1 cellular context compared by ENCODE assay signal in genomic region chr17:7004398-7005253, GRCh38.
TF ChIP-seq lines count a peak whose summit lies in the region.

No MANE protein-coding gene starts in this region.

TF ChIP-seq in GM12878, 131 proteins besides CTCF, POLR2A, EP300 and RAD21:
- TF ChIP-seq HDGF (IDR thresholded peaks at IDR 0.05) (peak; percentile 70), JUNB (IDR thresholded peaks at IDR 0.05) (no peak), GATAD2B (conservative IDR thresholded peaks at IDR 0.05; ENCODE audit: low read depth) (no peak), HDAC6 (IDR thresholded peaks at IDR 0.05; ENCODE audit: unreplicated experiment) (no peak), POLR2AphosphoS2 (IDR thresholded peaks at IDR 0.05; ENCODE audit: low read depth, low read length) (no peak), YY1 (IDR thresholded peaks at IDR 0.05; ENCODE audit: low read depth, low read length) (0 out of 2 replicates have a peak, but pooled peaks have one; percentile 10), SMC3 (IDR thresholded peaks at IDR 0.05; ENCODE audit: borderline replicate concordance, low read length) (peak; percentile 71; the same call in 1 of the 2 replicates), MTA3 (IDR thresholded peaks at IDR 0.05; ENCODE audit: borderline replicate concordance, low read length) (no peak), USF1 (IDR thresholded peaks at IDR 0.05; ENCODE audit: borderline replicate concordance, extremely low read length, insufficient read depth, low read depth, low read length) (no peak), SIX5 (IDR thresholded peaks at IDR 0.05; ENCODE audit: low read depth, low read length, severe bottlenecking) (no peak), MLLT1 (IDR thresholded peaks at IDR 0.05) (no peak), KAT2A (conservative IDR thresholded peaks at IDR 0.05; ENCODE audit: control insufficient read depth, low read depth, low read length) (no peak), TAF1 (IDR thresholded peaks at IDR 0.05; ENCODE audit: borderline replicate concordance, low read depth, low read length) (no peak), PKNOX1 (IDR thresholded peaks at IDR 0.05) (0 out of 2 replicates have a peak, but pooled peaks have one; percentile 15), RAD51 (IDR thresholded peaks at IDR 0.05) (no peak), CBFB (IDR thresholded peaks at IDR 0.05; ENCODE audit: low read depth) (0 out of 2 replicates have a peak, but pooled peaks have one; percentile 37), ZNF207 (IDR thresholded peaks at IDR 0.05; ENCODE audit: borderline replicate concordance) (0 out of 2 replicates have a peak, but pooled peaks have one; percentile 40), RB1 (IDR thresholded peaks at IDR 0.05; ENCODE audit: borderline replicate concordance) (no peak), SUZ12 (IDR thresholded peaks at IDR 0.05; ENCODE audit: unreplicated experiment) (no peak), RUNX3 (IDR thresholded peaks at IDR 0.05; ENCODE audit: low read length) (peak; percentile 64), SP1 (IDR thresholded peaks at IDR 0.05; ENCODE audit: low read depth, low read length) (no peak)
- TF ChIP-seq, protein P1, sequence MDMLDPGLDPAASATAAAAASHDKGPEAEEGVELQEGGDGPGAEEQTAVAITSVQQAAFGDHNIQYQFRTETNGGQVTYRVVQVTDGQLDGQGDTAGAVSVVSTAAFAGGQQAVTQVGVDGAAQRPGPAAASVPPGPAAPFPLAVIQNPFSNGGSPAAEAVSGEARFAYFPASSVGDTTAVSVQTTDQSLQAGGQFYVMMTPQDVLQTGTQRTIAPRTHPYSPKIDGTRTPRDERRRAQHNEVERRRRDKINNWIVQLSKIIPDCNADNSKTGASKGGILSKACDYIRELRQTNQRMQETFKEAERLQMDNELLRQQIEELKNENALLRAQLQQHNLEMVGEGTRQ (IDR thresholded peaks at IDR 0.05; ENCODE audit: borderline replicate concordance, low read depth, low read length), result no peak
